ENCODE assay signal across 1 cellular context in the genomic region with DNA sequence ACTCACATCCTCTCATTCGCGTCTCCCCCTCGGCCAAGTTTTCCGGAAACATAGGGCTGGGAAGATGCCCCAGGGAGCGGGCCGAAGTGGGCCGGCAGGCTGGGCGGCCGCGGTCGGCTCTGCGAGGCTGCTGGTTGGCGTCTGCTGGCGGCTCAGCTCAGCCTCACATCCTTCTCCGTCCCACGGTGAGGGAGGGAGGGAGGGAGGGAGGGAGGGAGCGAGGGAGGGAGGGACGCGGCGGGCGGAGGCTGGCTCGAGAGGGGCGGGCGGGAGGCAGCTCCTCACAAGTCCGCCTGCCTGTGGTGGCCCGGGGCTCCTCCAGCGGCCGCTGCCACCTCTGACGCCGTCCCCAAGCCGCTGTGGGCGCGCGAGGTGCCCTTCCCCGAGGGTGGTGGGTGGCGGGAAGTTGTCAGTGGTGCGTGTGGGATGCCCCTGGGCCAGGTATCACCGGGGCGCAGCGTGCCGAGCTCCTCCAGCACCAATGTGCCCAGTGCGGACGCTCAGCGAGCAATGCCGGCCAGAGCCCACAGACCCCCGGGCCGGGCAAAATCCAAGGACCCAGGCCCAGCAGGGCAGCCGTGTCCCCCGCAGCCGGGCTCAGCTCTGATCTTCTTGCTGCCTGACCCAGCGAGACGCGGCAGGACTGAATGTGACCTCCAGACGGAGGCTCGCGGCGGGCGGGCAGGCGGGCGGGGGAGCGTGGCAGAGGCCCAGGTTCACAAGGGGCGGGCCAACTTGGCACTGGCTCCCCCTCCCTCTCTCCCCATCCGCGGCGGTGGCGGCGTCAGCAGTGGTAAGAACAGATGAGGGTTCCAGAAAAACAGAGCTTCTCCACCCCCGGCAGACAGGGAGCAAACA.
TF ChIP-seq lines count a peak whose summit lies in the region.

No MANE protein-coding gene starts in this region.

TF ChIP-seq in GM23338, 12 proteins besides CTCF, POLR2A, EP300 and RAD21:
- TF ChIP-seq, protein P1, sequence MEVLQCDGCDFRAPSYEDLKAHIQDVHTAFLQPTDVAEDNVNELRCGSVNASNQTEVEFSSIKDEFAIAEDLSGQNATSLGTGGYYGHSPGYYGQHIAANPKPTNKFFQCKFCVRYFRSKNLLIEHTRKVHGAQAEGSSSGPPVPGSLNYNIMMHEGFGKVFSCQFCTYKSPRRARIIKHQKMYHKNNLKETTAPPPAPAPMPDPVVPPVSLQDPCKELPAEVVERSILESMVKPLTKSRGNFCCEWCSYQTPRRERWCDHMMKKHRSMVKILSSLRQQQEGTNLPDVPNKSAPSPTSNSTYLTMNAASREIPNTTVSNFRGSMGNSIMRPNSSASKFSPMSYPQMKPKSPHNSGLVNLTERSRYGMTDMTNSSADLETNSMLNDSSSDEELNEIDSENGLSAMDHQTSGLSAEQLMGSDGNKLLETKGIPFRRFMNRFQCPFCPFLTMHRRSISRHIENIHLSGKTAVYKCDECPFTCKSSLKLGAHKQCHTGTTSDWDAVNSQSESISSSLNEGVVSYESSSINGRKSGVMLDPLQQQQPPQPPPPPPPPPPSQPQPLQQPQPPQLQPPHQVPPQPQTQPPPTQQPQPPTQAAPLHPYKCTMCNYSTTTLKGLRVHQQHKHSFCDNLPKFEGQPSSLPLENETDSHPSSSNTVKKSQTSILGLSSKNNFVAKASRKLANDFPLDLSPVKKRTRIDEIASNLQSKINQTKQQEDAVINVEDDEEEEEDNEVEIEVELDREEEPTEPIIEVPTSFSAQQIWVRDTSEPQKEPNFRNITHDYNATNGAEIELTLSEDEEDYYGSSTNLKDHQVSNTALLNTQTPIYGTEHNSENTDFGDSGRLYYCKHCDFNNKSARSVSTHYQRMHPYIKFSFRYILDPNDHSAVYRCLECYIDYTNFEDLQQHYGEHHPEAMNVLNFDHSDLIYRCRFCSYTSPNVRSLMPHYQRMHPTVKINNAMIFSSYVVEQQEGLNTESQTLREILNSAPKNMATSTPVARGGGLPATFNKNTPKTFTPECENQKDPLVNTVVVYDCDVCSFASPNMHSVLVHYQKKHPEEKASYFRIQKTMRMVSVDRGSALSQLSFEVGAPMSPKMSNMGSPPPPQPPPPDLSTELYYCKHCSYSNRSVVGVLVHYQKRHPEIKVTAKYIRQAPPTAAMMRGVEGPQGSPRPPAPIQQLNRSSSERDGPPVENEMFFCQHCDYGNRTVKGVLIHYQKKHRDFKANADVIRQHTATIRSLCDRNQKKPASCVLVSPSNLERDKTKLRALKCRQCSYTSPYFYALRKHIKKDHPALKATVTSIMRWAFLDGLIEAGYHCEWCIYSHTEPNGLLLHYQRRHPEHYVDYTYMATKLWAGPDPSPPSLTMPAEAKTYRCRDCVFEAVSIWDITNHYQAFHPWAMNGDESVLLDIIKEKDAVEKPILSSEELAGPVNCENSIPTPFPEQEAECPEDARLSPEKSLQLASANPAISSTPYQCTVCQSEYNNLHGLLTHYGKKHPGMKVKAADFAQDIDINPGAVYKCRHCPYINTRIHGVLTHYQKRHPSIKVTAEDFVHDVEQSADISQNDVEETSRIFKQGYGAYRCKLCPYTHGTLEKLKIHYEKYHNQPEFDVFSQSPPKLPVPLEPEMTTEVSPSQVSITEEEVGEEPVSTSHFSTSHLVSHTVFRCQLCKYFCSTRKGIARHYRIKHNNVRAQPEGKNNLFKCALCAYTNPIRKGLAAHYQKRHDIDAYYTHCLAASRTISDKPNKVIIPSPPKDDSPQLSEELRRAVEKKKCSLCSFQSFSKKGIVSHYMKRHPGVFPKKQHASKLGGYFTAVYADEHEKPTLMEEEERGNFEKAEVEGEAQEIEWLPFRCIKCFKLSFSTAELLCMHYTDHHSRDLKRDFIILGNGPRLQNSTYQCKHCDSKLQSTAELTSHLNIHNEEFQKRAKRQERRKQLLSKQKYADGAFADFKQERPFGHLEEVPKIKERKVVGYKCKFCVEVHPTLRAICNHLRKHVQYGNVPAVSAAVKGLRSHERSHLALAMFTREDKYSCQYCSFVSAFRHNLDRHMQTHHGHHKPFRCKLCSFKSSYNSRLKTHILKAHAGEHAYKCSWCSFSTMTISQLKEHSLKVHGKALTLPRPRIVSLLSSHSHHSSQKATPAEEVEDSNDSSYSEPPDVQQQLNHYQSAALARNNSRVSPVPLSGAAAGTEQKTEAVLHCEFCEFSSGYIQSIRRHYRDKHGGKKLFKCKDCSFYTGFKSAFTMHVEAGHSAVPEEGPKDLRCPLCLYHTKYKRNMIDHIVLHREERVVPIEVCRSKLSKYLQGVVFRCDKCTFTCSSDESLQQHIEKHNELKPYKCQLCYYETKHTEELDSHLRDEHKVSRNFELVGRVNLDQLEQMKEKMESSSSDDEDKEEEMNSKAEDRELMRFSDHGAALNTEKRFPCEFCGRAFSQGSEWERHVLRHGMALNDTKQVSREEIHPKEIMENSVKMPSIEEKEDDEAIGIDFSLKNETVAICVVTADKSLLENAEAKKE (CRISPR knock-in tag; IDR thresholded peaks at IDR 0.05), result no peak
- TF ChIP-seq POLR2AphosphoS5 (IDR thresholded peaks at IDR 0.05; ENCODE audit: low read depth) (no peak), STAT1 (IDR thresholded peaks at IDR 0.05; ENCODE audit: unreplicated experiment) (no peak), EZH2 (IDR thresholded peaks at IDR 0.05; ENCODE audit: low read depth, unreplicated experiment) (no peak), EZH2phosphoT487 (IDR thresholded peaks at IDR 0.05; ENCODE audit: unreplicated experiment) (no peak), CREB1 (CRISPR knock-in tag; IDR thresholded peaks at IDR 0.05; ENCODE audit: low read depth) (no peak), ZNF114 (CRISPR knock-in tag; IDR thresholded peaks at IDR 0.05) (no peak)
- TF ChIP-seq, protein P2, sequence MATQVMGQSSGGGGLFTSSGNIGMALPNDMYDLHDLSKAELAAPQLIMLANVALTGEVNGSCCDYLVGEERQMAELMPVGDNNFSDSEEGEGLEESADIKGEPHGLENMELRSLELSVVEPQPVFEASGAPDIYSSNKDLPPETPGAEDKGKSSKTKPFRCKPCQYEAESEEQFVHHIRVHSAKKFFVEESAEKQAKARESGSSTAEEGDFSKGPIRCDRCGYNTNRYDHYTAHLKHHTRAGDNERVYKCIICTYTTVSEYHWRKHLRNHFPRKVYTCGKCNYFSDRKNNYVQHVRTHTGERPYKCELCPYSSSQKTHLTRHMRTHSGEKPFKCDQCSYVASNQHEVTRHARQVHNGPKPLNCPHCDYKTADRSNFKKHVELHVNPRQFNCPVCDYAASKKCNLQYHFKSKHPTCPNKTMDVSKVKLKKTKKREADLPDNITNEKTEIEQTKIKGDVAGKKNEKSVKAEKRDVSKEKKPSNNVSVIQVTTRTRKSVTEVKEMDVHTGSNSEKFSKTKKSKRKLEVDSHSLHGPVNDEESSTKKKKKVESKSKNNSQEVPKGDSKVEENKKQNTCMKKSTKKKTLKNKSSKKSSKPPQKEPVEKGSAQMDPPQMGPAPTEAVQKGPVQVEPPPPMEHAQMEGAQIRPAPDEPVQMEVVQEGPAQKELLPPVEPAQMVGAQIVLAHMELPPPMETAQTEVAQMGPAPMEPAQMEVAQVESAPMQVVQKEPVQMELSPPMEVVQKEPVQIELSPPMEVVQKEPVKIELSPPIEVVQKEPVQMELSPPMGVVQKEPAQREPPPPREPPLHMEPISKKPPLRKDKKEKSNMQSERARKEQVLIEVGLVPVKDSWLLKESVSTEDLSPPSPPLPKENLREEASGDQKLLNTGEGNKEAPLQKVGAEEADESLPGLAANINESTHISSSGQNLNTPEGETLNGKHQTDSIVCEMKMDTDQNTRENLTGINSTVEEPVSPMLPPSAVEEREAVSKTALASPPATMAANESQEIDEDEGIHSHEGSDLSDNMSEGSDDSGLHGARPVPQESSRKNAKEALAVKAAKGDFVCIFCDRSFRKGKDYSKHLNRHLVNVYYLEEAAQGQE (IDR thresholded peaks at IDR 0.05; ENCODE audit: unreplicated experiment), result no peak
- TF ChIP-seq, protein P3, sequence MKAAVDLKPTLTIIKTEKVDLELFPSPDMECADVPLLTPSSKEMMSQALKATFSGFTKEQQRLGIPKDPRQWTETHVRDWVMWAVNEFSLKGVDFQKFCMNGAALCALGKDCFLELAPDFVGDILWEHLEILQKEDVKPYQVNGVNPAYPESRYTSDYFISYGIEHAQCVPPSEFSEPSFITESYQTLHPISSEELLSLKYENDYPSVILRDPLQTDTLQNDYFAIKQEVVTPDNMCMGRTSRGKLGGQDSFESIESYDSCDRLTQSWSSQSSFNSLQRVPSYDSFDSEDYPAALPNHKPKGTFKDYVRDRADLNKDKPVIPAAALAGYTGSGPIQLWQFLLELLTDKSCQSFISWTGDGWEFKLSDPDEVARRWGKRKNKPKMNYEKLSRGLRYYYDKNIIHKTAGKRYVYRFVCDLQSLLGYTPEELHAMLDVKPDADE (IDR thresholded peaks at IDR 0.05), result no peak
